ENCODE assay signal across 7 cellular contexts in genomic region chr1:117093870-117094621, GRCh38. TPM values are rescaled to one million over a fixed set of nuclear protein-coding genes. Genes with fewer than 3 reads are reported as not detected.
A peak's percentile ranks its signal among the peaks of the same experiment; 100 is the strongest.
DNase-seq lines count a peak whose midpoint lies in the region; ATAC-seq and TF ChIP-seq lines count a peak whose summit lies in the region.

No MANE protein-coding gene starts in this region.

- CTCF ChIA-PET in activated CD4-positive, alpha-beta memory T cell treated with anti-CD3 and anti-CD28 coated beads, Interleukin-2, amount 10 ng/mL, durations not matched to agents 7 days and 5 days (lab: Charles Lee): interaction anchor here (0.5 to 2.7 kb wide), 12 partner anchors 12 to 676 kb away, joined by 3 to 22 read pairs (median 4); partner anchors contain the start of genes CD2 and TTF2

- DNase-seq in KG1 (lab: John Stamatoyannopoulos, UW) (peak; percentile 4), fibroblast of the aortic adventitia (ENCODE audit: low read depth) (peak; percentile 83), smooth muscle cell (lab: John Stamatoyannopoulos, UW; ENCODE audit: unreplicated experiment) (no peak), D341Med (ENCODE audit: low spot score) (no peak)
- DNase-seq in activated CD4-positive, alpha-beta memory T cell treated with anti-CD3 and anti-CD28 coated beads, Interleukin-2, amount 10 ng/mL, durations not matched to agents 7 days and 5 days: peak; percentile 55

- peak; percentile 54 for ATAC-seq in GM21717 (IDR thresholded peaks at IDR 0.05; ENCODE audit: unreplicated experiment)

- 55% methylated on average over 6 of the region's 6 CpGs for WGBS in smooth muscle cell (ENCODE audit: low lambda C conversion rate)

- peak overlapping the region; percentile 75 for H3K4me2 ChIP-seq in smooth muscle cell

- no peak overlapping the region for H3K4me3 Mint-ChIP-seq in activated CD4-positive, alpha-beta memory T cell treated with anti-CD3 and anti-CD28 coated beads, Interleukin-2, amount 10 ng/mL, durations not matched to agents 7 days and 5 days

- H3K27me3 ChIP-seq in smooth muscle cell (ENCODE audit: low read depth): no peaks in the 10 kb centered on the region

- H3K79me2 ChIP-seq in smooth muscle cell (ENCODE audit: low read depth): no peaks in the 10 kb centered on the region

- H2AFZ ChIP-seq in smooth muscle cell (ENCODE audit: low read depth): no peak overlapping the region

- H3K4me1 ChIP-seq in smooth muscle cell (ENCODE audit: low read depth): peaks cover 5% of the 10 kb centered on the region

- no peaks in the 10 kb centered on the region for H3K9me3 Mint-ChIP-seq in activated CD4-positive, alpha-beta memory T cell treated with anti-CD3 and anti-CD28 coated beads, Interleukin-2, amount 10 ng/mL, durations not matched to agents 7 days and 5 days

- peak overlapping the region; percentile 100 for H3K27ac ChIP-seq in smooth muscle cell (ENCODE audit: low read depth)

- peak overlapping the region; percentile 94 for H3K9ac ChIP-seq in smooth muscle cell (ENCODE audit: low read depth)

- H3K27me3 Mint-ChIP-seq in activated CD4-positive, alpha-beta memory T cell treated with anti-CD3 and anti-CD28 coated beads, Interleukin-2, amount 10 ng/mL, durations not matched to agents 7 days and 5 days: no peaks in the 10 kb centered on the region

- peaks cover 19% of the 10 kb centered on the region for H3K4me1 Mint-ChIP-seq in activated CD4-positive, alpha-beta memory T cell treated with anti-CD3 and anti-CD28 coated beads, Interleukin-2, amount 10 ng/mL, durations not matched to agents 7 days and 5 days

- no peaks in the 10 kb centered on the region for H4K20me1 ChIP-seq in smooth muscle cell (ENCODE audit: low read depth)

- H3K27ac Mint-ChIP-seq in activated CD4-positive, alpha-beta memory T cell treated with anti-CD3 and anti-CD28 coated beads, Interleukin-2, amount 10 ng/mL, durations not matched to agents 7 days and 5 days: peak overlapping the region; percentile 15

- POLR2A ChIA-PET in activated CD4-positive, alpha-beta memory T cell treated with anti-CD3 and anti-CD28 coated beads, Interleukin-2, amount 10 ng/mL, durations not matched to agents 7 days and 5 days (lab: Charles Lee): interaction anchor here (0.9 to 4.0 kb wide), 5 partner anchors 11 to 34 kb away, joined by 3 to 30 read pairs (median 4); partner anchors contain the start of gene TTF2

- H3K36me3 Mint-ChIP-seq in activated CD4-positive, alpha-beta memory T cell treated with anti-CD3 and anti-CD28 coated beads, Interleukin-2, amount 10 ng/mL, durations not matched to agents 7 days and 5 days (ENCODE audit: low read depth): peaks cover 71% of the 10 kb centered on the region

- peaks cover 11% of the 10 kb centered on the region for H3F3A ChIP-seq in smooth muscle cell (ENCODE audit: low read depth)

- no peaks in the 10 kb centered on the region for H3K36me3 ChIP-seq in smooth muscle cell (ENCODE audit: low read depth)

- peak; percentile 35; the same call in 1 of the 2 replicates for TF ChIP-seq CTCF in GM12875 (IDR thresholded peaks at IDR 0.05; ENCODE audit: borderline replicate concordance, insufficient read depth, low read depth, low read length)
- TF ChIP-seq CTCF in fibroblast of the aortic adventitia (IDR thresholded peaks at IDR 0.05; ENCODE audit: insufficient read depth, low read length): peak; percentile 49
- TF ChIP-seq CTCF in smooth muscle cell (IDR thresholded peaks at IDR 0.05; ENCODE audit: borderline replicate concordance, insufficient read depth, poor library complexity, severe bottlenecking): peak; percentile 44

- H3K4me3 ChIP-seq in GM12875 (ENCODE audit: low read depth, low read length) (no peak overlapping the region), fibroblast of the aortic adventitia (ENCODE audit: low read depth, low read length) (no peak overlapping the region), smooth muscle cell (no peak overlapping the region)

- H3K9me3 ChIP-seq in smooth muscle cell (replicated peaks; ENCODE audit: low read depth): no peaks in the 10 kb centered on the region

RNA-seq across cellular contexts. Expression of gene TRIM45, which starts 27.5 kb away (rescaled TPM):
- under 1 TPM; 0.55 to 0.78 TPM for total RNA-seq in activated CD4-positive, alpha-beta memory T cell treated with anti-CD3 and anti-CD28 coated beads, Interleukin-2, amount 10 ng/mL, durations not matched to agents 7 days and 5 days
- total RNA-seq in fibroblast of the aortic adventitia (ENCODE audit: low replicate concordance) (3.3 and 8.1 TPM in 2 replicates), smooth muscle cell (3.5 and 4.4 TPM in 2 replicates)
- polyA plus RNA-seq in smooth muscle cell: 4.6 and 6.4 TPM in 2 replicates

RNA-seq across cellular contexts. Expression of gene TTF2, which starts 33.9 kb away (rescaled TPM):
- total RNA-seq in activated CD4-positive, alpha-beta memory T cell treated with anti-CD3 and anti-CD28 coated beads, Interleukin-2, amount 10 ng/mL, durations not matched to agents 7 days and 5 days: 10 to 100 TPM; 78.0 to 83.8 TPM
- 9.4 and 11.0 TPM in 2 replicates for total RNA-seq in fibroblast of the aortic adventitia (ENCODE audit: low replicate concordance)
- total RNA-seq in smooth muscle cell: 4.9 and 16.2 TPM in 2 replicates
- 8.2 and 8.8 TPM in 2 replicates for polyA plus RNA-seq in smooth muscle cell

Comparison
In these comparisons a context has a peak if more than half of its experiments do, and no peak if none do; other contexts are left out.
1. DNase-seq: peak in KG1 (single experiment), activated CD4-positive, alpha-beta memory T cell treated with anti-CD3 and anti-CD28 coated beads, Interleukin-2, amount 10 ng/mL, durations not matched to agents 7 days and 5 days (single experiment) and fibroblast of the aortic adventitia (single experiment); none in smooth muscle cell (single experiment) and D341Med (single experiment).
2. Peak in every context shown above with its lines, with median percentiles within 50 percentile points of each other: CTCF ChIP-seq.